Comparison of ENCODE assay signal across 8 cellular contexts in genomic region chr1:240189386-240189989, GRCh38.
DNase-seq lines count a peak whose midpoint lies in the region; ATAC-seq and TF ChIP-seq lines count a peak whose summit lies in the region.

No MANE protein-coding gene starts in this region.

- H3K4me1 ChIP-seq in thoracic aorta (ENCODE audit: control insufficient read depth in 1 of 2, low read depth in 2 of 2) = no peaks in the 10 kb centered on the region

- no peaks in the 10 kb centered on the region for H3K36me3 ChIP-seq in thoracic aorta

- peaks cover 2% of the 10 kb centered on the region for H3K4me1 Mint-ChIP-seq in activated naive CD8-positive, alpha-beta T cell treated with anti-CD3 and anti-CD28 coated beads for 36 hours
- H3K4me1 Mint-ChIP-seq in effector memory CD8-positive, alpha-beta T cell (ENCODE audit: low read depth in 2 of 2) = peaks cover 0 to 3% of the 10 kb centered on the region in 2 donors

- DNase-seq in AG09309 (ENCODE audit: low read depth) (no peak), G401 (ENCODE audit: low spot score) (peak; percentile 61), NCI-H1694 treated with DMSO at 0.1 percent for 48 hours (lab: John Stamatoyannopoulos, UW) (peak; percentile 42), inferior parietal cortex (ENCODE audit: extremely low spot score) (peak; percentile 83), thoracic aorta (ENCODE audit: low spot score) (no peak)
- peak; percentile 3 for DNase-seq in activated naive CD8-positive, alpha-beta T cell treated with anti-CD3 and anti-CD28 coated beads for 36 hours
- no peak for DNase-seq in effector memory CD8-positive, alpha-beta T cell

- H3K4me3 ChIP-seq in AG09309 (ENCODE audit: control insufficient read depth, low read depth, low read length) = no peak overlapping the region
- no peak overlapping the region for H3K4me3 ChIP-seq in thoracic aorta

- peak; percentile 83 for ATAC-seq in HG02642 (IDR thresholded peaks at IDR 0.05; ENCODE audit: poor library complexity, unreplicated experiment)
- no peak for ATAC-seq in thoracic aorta (ENCODE audit: insufficient number of reproducible peaks, low FRiP score, low read depth)
- no peak for ATAC-seq in effector memory CD8-positive, alpha-beta T cell (replicated peaks)

- H3K9me3 ChIP-seq in thoracic aorta = no peaks in the 10 kb centered on the region

- no peak overlapping the region for H3K4me3 Mint-ChIP-seq in activated naive CD8-positive, alpha-beta T cell treated with anti-CD3 and anti-CD28 coated beads for 36 hours
- no peak overlapping the region for H3K4me3 Mint-ChIP-seq in effector memory CD8-positive, alpha-beta T cell

- H3K27me3 ChIP-seq in thoracic aorta (replicated peaks; ENCODE audit: insufficient read depth) = no peaks in the 10 kb centered on the region

- no peaks in the 10 kb centered on the region for H3K9me3 Mint-ChIP-seq in activated naive CD8-positive, alpha-beta T cell treated with anti-CD3 and anti-CD28 coated beads for 36 hours
- peaks cover 0 to 1% of the 10 kb centered on the region in 2 donors for H3K9me3 Mint-ChIP-seq in effector memory CD8-positive, alpha-beta T cell

- no peaks in the 10 kb centered on the region for H3K36me3 Mint-ChIP-seq in activated naive CD8-positive, alpha-beta T cell treated with anti-CD3 and anti-CD28 coated beads for 36 hours
- no peaks in the 10 kb centered on the region for H3K36me3 Mint-ChIP-seq in effector memory CD8-positive, alpha-beta T cell (ENCODE audit: insufficient read depth)

- no peak overlapping the region for H3K27ac ChIP-seq in thoracic aorta

- H3K27ac Mint-ChIP-seq in activated naive CD8-positive, alpha-beta T cell treated with anti-CD3 and anti-CD28 coated beads for 36 hours = no peak overlapping the region
- no peak overlapping the region for H3K27ac Mint-ChIP-seq in effector memory CD8-positive, alpha-beta T cell

- TF ChIP-seq CTCF in AG09309 (IDR thresholded peaks at IDR 0.05; ENCODE audit: control insufficient read depth, insufficient read depth, low read depth, low read length, missing control alignments) (peak; percentile 68), thoracic aorta (IDR thresholded peaks at IDR 0.05) (peak; percentile 37)

- in situ Hi-C loops in G401 (cut with HindIII; ENCODE audit: low sequenced_read_pairs) = no loop called here

- H3K27me3 Mint-ChIP-seq in activated naive CD8-positive, alpha-beta T cell treated with anti-CD3 and anti-CD28 coated beads for 36 hours = peaks cover 30% of the 10 kb centered on the region
- peaks cover 0 to 23% of the 10 kb centered on the region in 2 donors for H3K27me3 Mint-ChIP-seq in effector memory CD8-positive, alpha-beta T cell

Comparison
In these comparisons a context has a peak if more than half of its experiments do, and no peak if none do; other contexts are left out.
1. DNase-seq: peak in G401 (single experiment), NCI-H1694 treated with DMSO at 0.1 percent for 48 hours (single experiment), activated naive CD8-positive, alpha-beta T cell treated with anti-CD3 and anti-CD28 coated beads for 36 hours (single experiment) and inferior parietal cortex (single experiment); none in AG09309 (single experiment), thoracic aorta (single experiment) and effector memory CD8-positive, alpha-beta T cell (0 of 3).